In the genomic region with DNA sequence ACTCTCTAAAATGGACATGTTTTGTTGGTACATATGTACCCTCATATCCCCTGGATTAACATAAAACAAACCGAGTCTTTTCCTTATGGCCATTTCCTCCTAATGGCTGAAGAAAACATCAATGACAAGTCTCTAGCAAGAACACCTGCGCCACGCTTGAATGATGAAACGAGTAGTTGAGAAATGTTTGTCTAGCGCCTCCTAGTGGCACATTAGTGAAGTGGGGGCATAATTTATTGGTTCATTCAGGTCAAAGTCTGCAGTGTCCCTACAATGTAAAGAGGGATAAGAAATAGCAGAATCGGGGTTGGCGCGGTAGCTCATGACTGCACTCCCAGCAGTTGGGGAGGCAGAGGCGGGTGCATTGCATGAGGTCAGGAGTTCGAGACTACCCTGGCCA, we compare ENCODE assay signal across 14 cellular contexts.
DNase-seq lines count a peak whose midpoint lies in the region; TF ChIP-seq lines count a peak whose summit lies in the region.
"Had no signal": no experiment of that assay in that cellular context is flagged by ENCODE, and none has a peak within 500 bp of the region (broad histone marks: within the 10 kb centered on the region; RNA-seq: fewer than 3 reads in every experiment).

No MANE protein-coding gene starts in this region.

- H4K5ac ChIP-seq in H9 (ENCODE audit: insufficient read length, low read depth, low read length) = no peak overlapping the region

- no peak overlapping the region for H2AK5ac ChIP-seq in H9 (ENCODE audit: insufficient read length, low read length)

- H3K4me2 ChIP-seq in H9 (ENCODE audit: insufficient read depth, insufficient read length, low read length) = no peak overlapping the region

- no peak overlapping the region for H3K9ac ChIP-seq in H9 (ENCODE audit: extremely low read depth, insufficient read length, low read length)

- H3K14ac ChIP-seq in H9 (ENCODE audit: insufficient read depth, low read length) = no peak overlapping the region

- H2AFZ ChIP-seq in H9 (ENCODE audit: low read length) = no peak overlapping the region

- H4K8ac ChIP-seq in H9 (replicated peaks; ENCODE audit: insufficient read length, low read depth, low read length) = no peak overlapping the region

- H3K4me1 Mint-ChIP-seq in H9 = no peaks in the 10 kb centered on the region

- no peak overlapping the region for H3K4ac ChIP-seq in H9 (ENCODE audit: low read depth, low read length)

- no peaks in the 10 kb centered on the region for H3K23me2 ChIP-seq in H9 (ENCODE audit: insufficient read length, low read depth, low read length, poor library complexity, severe bottlenecking)

- H3K23ac ChIP-seq in H9 (ENCODE audit: insufficient read length, low read depth, low read length) = no peak overlapping the region

- H3T11ph ChIP-seq in H9 (ENCODE audit: low read length) = no peak overlapping the region

- no peak overlapping the region for H4K91ac ChIP-seq in H9 (ENCODE audit: insufficient read length, low read depth, low read length)

- no peak for TF ChIP-seq CTCF in H9 (conservative IDR thresholded peaks at IDR 0.05)

- H2BK20ac ChIP-seq in H9 (ENCODE audit: low read depth, low read length, poor library complexity, severe bottlenecking) = no peak overlapping the region

- no peaks in the 10 kb centered on the region for H3K27me3 ChIP-seq in H9 (ENCODE audit: insufficient read depth, low read length)

- DNase-seq in activated effector memory CD4-positive, alpha-beta T cell treated with anti-CD3 and anti-CD28 coated beads, Interleukin-2, amount 50 U/mL, for 16 hours = peak; percentile 58
- no peak for DNase-seq in activated effector memory CD4-positive, alpha-beta T cell treated with Interleukin-2 at 50 U/mL for 16 hours
- DNase-seq in KBM-7 (peak; percentile 67), cerebellar cortex (ENCODE audit: low spot score) (peak; percentile 3), SHP77 (lab: John Stamatoyannopoulos, UW) (no peak), amniotic stem cell (lab: John Stamatoyannopoulos, UW) (no peak), H9 (no peak)
- peak; percentile 1 to 3 for DNase-seq in stimulated activated CD4-positive, alpha-beta T cell treated with anti-CD3 and anti-CD28 coated beads, Interleukin-4, amount 100 ng/mL, for 4 hours
- DNase-seq: anterior cingulate cortex, hippocampal formation, MM.1S, NCI-H774 had no signal

- H2BK12ac ChIP-seq in H9 (ENCODE audit: insufficient read length, low read depth, low read length) = no peak overlapping the region

- in situ Hi-C loops in KBM-7 (cut with MboI; ENCODE audit: low pct_unique_long_range_greater_than_20kb, low sequenced_read_pairs) = no loop called here

- H3K36me3 Mint-ChIP-seq in H9 (ENCODE audit: insufficient read depth in 1 of 3, low read depth in 3 of 3) = no peaks in the 10 kb centered on the region

- H3K18ac ChIP-seq in H9 (ENCODE audit: insufficient read length, low read depth, low read length) = no peak overlapping the region

- no peak overlapping the region for H3K56ac ChIP-seq in H9 (ENCODE audit: insufficient read length, low read depth, low read length)

- no peaks in the 10 kb centered on the region for H3K79me1 ChIP-seq in H9 (ENCODE audit: insufficient read depth, low read depth, low read length, poor library complexity, severe bottlenecking)

- H3K4me3 Mint-ChIP-seq in H9 = no peak overlapping the region

- no peak overlapping the region for H3K27ac Mint-ChIP-seq in H9
- H3K27ac Mint-ChIP-seq: progenitor cell of endocrine pancreas had no signal

- no peaks in the 10 kb centered on the region for H3K9me3 ChIP-seq in H9 (ENCODE audit: control insufficient read depth, low read depth, low read length)
- H3K9me3 ChIP-seq: thoracic aorta had no signal

- no peak overlapping the region for H2BK15ac ChIP-seq in H9 (ENCODE audit: low read depth, low read length)

- no peaks in the 10 kb centered on the region for H3K79me2 ChIP-seq in H9 (ENCODE audit: insufficient read depth, low read length)

- no CpG with 5 or more reads among the region's 10 CpGs for WGBS in H9 (ENCODE audit: extremely low coverage, insufficient read length, low lambda C conversion rate)

- no peaks in the 10 kb centered on the region for H3K27me3 Mint-ChIP-seq in H9 (ENCODE audit: low read depth)
- H3K27me3 Mint-ChIP-seq: progenitor cell of endocrine pancreas had no signal

- no peaks in the 10 kb centered on the region for H3K4me1 ChIP-seq in H9 (ENCODE audit: insufficient read depth, low read length)

- no peak overlapping the region for H2BK120ac ChIP-seq in H9 (ENCODE audit: low read depth, low read length, poor library complexity, severe bottlenecking)

- no peak overlapping the region for H2BK5ac ChIP-seq in H9 (ENCODE audit: insufficient read length, low read length)

- no peak overlapping the region for H3K27ac ChIP-seq in H9 (ENCODE audit: insufficient read length, low read depth, low read length)
- H3K27ac ChIP-seq: thoracic aorta had no signal

- H3K9me3 Mint-ChIP-seq in H9 = no peaks in the 10 kb centered on the region

- no peaks in the 10 kb centered on the region for H4K20me1 ChIP-seq in H9 (ENCODE audit: control insufficient read depth, insufficient read depth, insufficient read length)

Comparison
In these comparisons a context has a peak if more than half of its experiments do, and no peak if none do; other contexts are left out.
1. DNase-seq: peak in activated effector memory CD4-positive, alpha-beta T cell treated with anti-CD3 and anti-CD28 coated beads, Interleukin-2, amount 50 U/mL, for 16 hours (single experiment), KBM-7 (single experiment), cerebellar cortex (single experiment) and stimulated activated CD4-positive, alpha-beta T cell treated with anti-CD3 and anti-CD28 coated beads, Interleukin-4, amount 100 ng/mL, for 4 hours (2 of 2); none in activated effector memory CD4-positive, alpha-beta T cell treated with Interleukin-2 at 50 U/mL for 16 hours (single experiment), SHP77 (0 of 2), amniotic stem cell (single experiment) and H9 (single experiment).